Comparison of ENCODE assay signal across 16 cellular contexts in genomic region chr1:40276122-40276521, GRCh38. TPM values are rescaled to one million over a fixed set of nuclear protein-coding genes. Genes with fewer than 3 reads are reported as not detected.
DNase-seq lines count a peak whose midpoint lies in the region; ATAC-seq, FAIRE-seq and TF ChIP-seq lines count a peak whose summit lies in the region.
"Had no signal": no experiment of that assay in that cellular context is flagged by ENCODE, and none has a peak within 500 bp of the region (broad histone marks: within the 10 kb centered on the region; RNA-seq: fewer than 3 reads in every experiment).

No MANE protein-coding gene starts in this region.

- H3K4me1 Mint-ChIP-seq in H9, result peaks cover 4 to 8% of the 10 kb centered on the region in 2 experiments; a peak in 2 of 4 replicates

- no peak overlapping the region for H3K4me3 Mint-ChIP-seq in H9

- no peak overlapping the region for H3K4ac ChIP-seq in H9 (ENCODE audit: low read depth, low read length)

- H3K4me2 ChIP-seq in H9 (ENCODE audit: insufficient read depth, insufficient read length, low read length) (no peak overlapping the region), K562 (ENCODE audit: insufficient read depth, low read length) (no peak overlapping the region; the same call in 1 of the 2 replicates)

- TF ChIP-seq RAD21 in K562 (CRISPR knock-in tag; conservative IDR thresholded peaks at IDR 0.05 in 1 of 2, IDR thresholded peaks at IDR 0.05 in 1 of 2), result no peak

- TF ChIP-seq CTCF in right atrium auricular region (IDR thresholded peaks at IDR 0.05), result no peak
- no peak for TF ChIP-seq CTCF in H9 (conservative IDR thresholded peaks at IDR 0.05)
- TF ChIP-seq CTCF in K562 (IDR thresholded peaks at IDR 0.05 in 2 of 3, conservative IDR thresholded peaks at IDR 0.05 in 1 of 3; ENCODE audit: insufficient read depth in 2 of 3, low read depth in 1 of 3, low read length in 3 of 3), result no peak

- no peak overlapping the region for H4K8ac ChIP-seq in H9 (replicated peaks; ENCODE audit: insufficient read length, low read depth, low read length)

- H2BK5ac ChIP-seq in H9 (ENCODE audit: insufficient read length, low read length), result no peak overlapping the region

- no peaks in the 10 kb centered on the region for H3K9me1 ChIP-seq in K562 (ENCODE audit: control insufficient read depth, insufficient read depth, low read length)

- H3K9me3 Mint-ChIP-seq in H9, result no peaks in the 10 kb centered on the region; a peak in 1 of 5 replicates

- no peak overlapping the region for H3K27ac ChIP-seq in right atrium auricular region
- H3K27ac ChIP-seq in H9 (ENCODE audit: insufficient read length, low read depth, low read length), result no peak overlapping the region
- H3K27ac ChIP-seq in K562 (ENCODE audit: extremely low read depth, low read depth, low read length), result peak overlapping the region; percentile 74
- H3K27ac ChIP-seq in skeletal muscle tissue (ENCODE audit: low read depth, low read length), result peak overlapping the region; percentile 33

- peaks cover 30% of the 10 kb centered on the region for H3K36me3 ChIP-seq in right atrium auricular region
- H3K36me3 ChIP-seq in K562 (ENCODE audit: control insufficient read depth, insufficient read depth, low read length), result peaks cover 79% of the 10 kb centered on the region
- peaks cover 12 to 41% (median 25%) of the 10 kb centered on the region in 3 donors for H3K36me3 ChIP-seq in skeletal muscle tissue (ENCODE audit: control insufficient read depth in 3 of 3, insufficient read depth in 3 of 3, low read length in 3 of 3)

- H3K4me3 ChIP-seq in right atrium auricular region, result no peak overlapping the region
- no peak overlapping the region for H3K4me3 ChIP-seq in K562
- no peak overlapping the region for H3K4me3 ChIP-seq in skeletal muscle tissue (ENCODE audit: low read length in 3 of 3)

- no peak overlapping the region for H3K18ac ChIP-seq in H9 (ENCODE audit: insufficient read length, low read depth, low read length)

- H3T11ph ChIP-seq in H9 (ENCODE audit: low read length), result no peak overlapping the region

- FAIRE-seq in K562 (lab: Jason Lieb, UNC), result no peak

- no peaks in the 10 kb centered on the region for H3K23me2 ChIP-seq in H9 (ENCODE audit: insufficient read length, low read depth, low read length, poor library complexity, severe bottlenecking)

- H3K9me3 ChIP-seq in right atrium auricular region (no peaks in the 10 kb centered on the region), H9 (ENCODE audit: control insufficient read depth, low read depth, low read length) (no peaks in the 10 kb centered on the region), K562 (replicated peaks; ENCODE audit: control insufficient read depth, insufficient read depth, low read depth, low read length) (no peaks in the 10 kb centered on the region), skeletal muscle tissue (ENCODE audit: control insufficient read depth in 3 of 3, low read length in 3 of 3) (no peaks in the 10 kb centered on the region)

- H4K5ac ChIP-seq in H9 (ENCODE audit: insufficient read length, low read depth, low read length), result no peak overlapping the region

- TF ChIP-seq EP300 in K562 (IDR thresholded peaks at IDR 0.05; ENCODE audit: low read length), result no peak

- H3K4me1 ChIP-seq in right atrium auricular region (peaks cover 0 to 10% of the 10 kb centered on the region in 2 donors), H9 (ENCODE audit: insufficient read depth, low read length) (no peaks in the 10 kb centered on the region), K562 (replicated peaks in 1 of 2; ENCODE audit: control insufficient read depth in 2 of 2, insufficient read depth in 2 of 2, low read length in 2 of 2) (peaks cover 0 to 12% of the 10 kb centered on the region in 2 experiments; a peak in 2 of 5 replicates), skeletal muscle tissue (ENCODE audit: control insufficient read depth in 3 of 3, insufficient read depth in 3 of 3, low read length in 3 of 3) (peaks cover 0 to 7% (median 7%) of the 10 kb centered on the region in 3 donors)

- BruUV-seq in K562 (replicated peaks; lab: Mats Ljungman, UMichigan), result no TSS peak

- no peak overlapping the region for H2BK20ac ChIP-seq in H9 (ENCODE audit: low read depth, low read length, poor library complexity, severe bottlenecking)

- DNase-seq in Right ventricle myocardium superior (no peak), right atrium auricular region (ENCODE audit: low spot score) (no peak), H9 (no peak), K562 (ENCODE audit: extremely low read depth in 1 of 4, low spot score in 3 of 4) (no peak)
- DNase-seq: ACHN; AML-193; Calu3; NCI-H1930; NCI-H69; NK-92 treated with Interleukin-12 subunit alpha and Interleukin-12 subunit beta, amount 100 ng/mL, for 24 hours; SIG-M5 had no signal

- H2BK12ac ChIP-seq in H9 (ENCODE audit: insufficient read length, low read depth, low read length), result no peak overlapping the region

- ATAC-seq in Right ventricle myocardium superior (ENCODE audit: poor library complexity), result peak; percentile 46
- ATAC-seq in K562, result peak; percentile 67
- ATAC-seq in HG02981 (IDR thresholded peaks at IDR 0.05; ENCODE audit: unreplicated experiment), result no peak
- ATAC-seq in HG03095 (IDR thresholded peaks at IDR 0.05; ENCODE audit: unreplicated experiment), result no peak
- ATAC-seq: HCT116 had no signal

- no peak overlapping the region for H3K9ac ChIP-seq in H9 (ENCODE audit: extremely low read depth, insufficient read length, low read length)
- H3K9ac ChIP-seq in K562 (ENCODE audit: insufficient read depth in 1 of 2, low read depth in 2 of 2, low read length in 2 of 2), result peak overlapping the region in 1 of 2 experiments; percentile 51; a peak in 1 of 4 replicates
- no peak overlapping the region for H3K9ac ChIP-seq in skeletal muscle tissue (ENCODE audit: low read depth in 1 of 3, low read length in 3 of 3)

- H3K27me3 ChIP-seq in right atrium auricular region (no peaks in the 10 kb centered on the region), H9 (ENCODE audit: insufficient read depth, low read length) (no peaks in the 10 kb centered on the region), K562 (ENCODE audit: control insufficient read depth in 2 of 2, insufficient read depth in 2 of 2, low read length in 2 of 2) (no peaks in the 10 kb centered on the region), skeletal muscle tissue (ENCODE audit: control insufficient read depth in 3 of 3, insufficient read depth in 3 of 3, low read length in 3 of 3) (no peaks in the 10 kb centered on the region)

- H2AK5ac ChIP-seq in H9 (ENCODE audit: insufficient read length, low read length), result no peak overlapping the region

- no peak overlapping the region for H3K23ac ChIP-seq in H9 (ENCODE audit: insufficient read length, low read depth, low read length)

- H4K91ac ChIP-seq in H9 (ENCODE audit: insufficient read length, low read depth, low read length), result no peak overlapping the region

- H2AFZ ChIP-seq in H9 (ENCODE audit: low read length), result no peak overlapping the region
- no peak overlapping the region for H2AFZ ChIP-seq in K562 (ENCODE audit: low read depth, low read length)

- peak overlapping the region in 2 of 3 experiments; percentile 16 to 82; a peak in 4 of 7 replicates for H3K27ac Mint-ChIP-seq in H9

- H3K79me1 ChIP-seq in H9 (ENCODE audit: insufficient read depth, low read depth, low read length, poor library complexity, severe bottlenecking), result no peaks in the 10 kb centered on the region

- H4K20me1 ChIP-seq in H9 (ENCODE audit: control insufficient read depth, insufficient read depth, insufficient read length) (no peaks in the 10 kb centered on the region), K562 (replicated peaks; ENCODE audit: control insufficient read depth, insufficient read depth, low read length) (no peaks in the 10 kb centered on the region)

- no peak for TF ChIP-seq POLR2A in K562 (conservative IDR thresholded peaks at IDR 0.05)

- no peak overlapping the region for H2BK120ac ChIP-seq in H9 (ENCODE audit: low read depth, low read length, poor library complexity, severe bottlenecking)

- POLR2A ChIA-PET in K562 (lab: Yijun Ruan, JAX), result no interaction called here

- no peak overlapping the region for H3K56ac ChIP-seq in H9 (ENCODE audit: insufficient read length, low read depth, low read length)

- H3K27me3 Mint-ChIP-seq in H9 (ENCODE audit: low read depth), result no peaks in the 10 kb centered on the region

- intact Hi-C loops in Right ventricle myocardium superior (cut with DNase I) (no loop called here), K562 (cut with micrococcal nuclease) (no loop called here)

- CTCF ChIA-PET in K562 (lab: Yijun Ruan, JAX; ENCODE audit: low intra/inter-chr PET ratio), result no interaction called here

- H3K36me3 Mint-ChIP-seq in H9 (ENCODE audit: insufficient read depth in 1 of 3, low read depth in 3 of 3), result peaks cover 7 to 51% (median 40%) of the 10 kb centered on the region in 3 experiments; a peak in 6 of 7 replicates

- in situ Hi-C loops in K562 (cut with MboI), result no loop called here

- WGBS in H9 (ENCODE audit: extremely low coverage, insufficient read length, low lambda C conversion rate), result no CpG with 5 or more reads among the region's 3 CpGs
- 75% methylated on average over 3 of the region's 3 CpGs for WGBS in K562 (ENCODE audit: insufficient coverage, low coverage, missing lambda C conversion rate)

- no peak overlapping the region for H2BK15ac ChIP-seq in H9 (ENCODE audit: low read depth, low read length)

- H3K79me2 ChIP-seq in H9 (ENCODE audit: insufficient read depth, low read length), result no peaks in the 10 kb centered on the region
- H3K79me2 ChIP-seq in K562 (ENCODE audit: control insufficient read depth, insufficient read depth, low read length), result peaks cover 9% of the 10 kb centered on the region; the same call in 1 of the 3 replicates

- H3K14ac ChIP-seq in H9 (ENCODE audit: insufficient read depth, low read length), result no peak overlapping the region

RNA-seq across cellular contexts. Expression of gene ZMPSTE24, which starts 18.1 kb away (rescaled TPM):
- total RNA-seq in Right ventricle myocardium superior (35.4 TPM), right atrium auricular region (10 to 100 TPM; 23.8 to 43.2 TPM), H9 (2021) (47.6 and 47.7 TPM in 2 replicates), K562 (2014; rRNA removed) (45.0 and 45.6 TPM in 2 replicates), K562 (2014; rRNA removed; fragmentation: Illumina TruSeq; extraction: Trizol) (74.4 and 86.4 TPM in 2 replicates), K562 (2015; rRNA removed; fragmentation: Illumina TruSeq; extraction: Trizol) (62.7 and 68.8 TPM in 2 replicates), K562 (2021) (51.2 and 53.3 TPM in 2 replicates), skeletal muscle tissue (33.4 TPM)
- 31.5 and 69.9 TPM in 2 replicates for total RNA-seq in K562 (2011; cell fraction: chromatin; rRNA removed; ENCODE audit: low replicate concordance)
- 36.2 and 41.8 TPM in 2 replicates for total RNA-seq in K562 (2011; cell fraction: nucleolus; rRNA removed)
- total RNA-seq in K562 (2011; cell fraction: nucleoplasm; rRNA removed), result 53.6 and 61.9 TPM in 2 replicates
- polyA plus RNA-seq in K562 (2011; rRNA removed) (28.1 and 30.7 TPM in 2 replicates), K562 (2014; fragmentation: Illumina TruSeq; extraction: Trizol) (53.2 and 64.3 TPM in 2 replicates), K562 (2014; fragmentation: Nextera tagmentation; extraction: Ambion mirVana) (10 to 100 TPM; 73.5 to 75.9 TPM), K562 (2014; rRNA removed) (39.0 and 39.1 TPM in 2 replicates)
- polyA plus RNA-seq in K562 (2011; cell fraction: cytosol; rRNA removed), result 6.8 and 14.9 TPM in 2 replicates
- polyA plus RNA-seq in K562 (2011; cell fraction: nucleus; rRNA removed), result 7.0 and 8.9 TPM in 2 replicates
- polyA plus RNA-seq in K562 (2012), result 22.3 and 37.2 TPM in 2 replicates
- polyA minus RNA-seq in K562 (2011; rRNA and poly(A)+ RNA removed), result 41.5 and 48.6 TPM in 2 replicates
- polyA minus RNA-seq in K562 (2011; cell fraction: cytosol; rRNA and poly(A)+ RNA removed), result 33.5 and 34.7 TPM in 2 replicates
- 9.4 and 16.2 TPM in 2 replicates for polyA minus RNA-seq in K562 (2011; cell fraction: nucleus; rRNA and poly(A)+ RNA removed)

RNA-seq across cellular contexts. Expression of gene TMCO2, which starts 28.4 kb away (rescaled TPM):
- total RNA-seq in Right ventricle myocardium superior, result not detected
- not detected for total RNA-seq in right atrium auricular region
- total RNA-seq in H9 (2021), result not detected in 2 replicates
- not detected in 2 replicates for total RNA-seq in K562 (2011; cell fraction: chromatin; rRNA removed; ENCODE audit: low replicate concordance)
- total RNA-seq in K562 (2011; cell fraction: nucleolus; rRNA removed), result not detected in 2 replicates
- not detected in 2 replicates for total RNA-seq in K562 (2011; cell fraction: nucleoplasm; rRNA removed)
- not detected in 2 replicates for total RNA-seq in K562 (2014; rRNA removed)
- total RNA-seq in K562 (2014; rRNA removed; fragmentation: Illumina TruSeq; extraction: Trizol), result not detected in 2 replicates
- total RNA-seq in K562 (2015; rRNA removed; fragmentation: Illumina TruSeq; extraction: Trizol), result not detected in 2 replicates
- total RNA-seq in K562 (2021), result not detected in 2 replicates
- not detected in 2 replicates for polyA plus RNA-seq in K562 (2011; rRNA removed)
- not detected in 2 replicates for polyA plus RNA-seq in K562 (2011; cell fraction: cytosol; rRNA removed)
- polyA plus RNA-seq in K562 (2011; cell fraction: nucleus; rRNA removed), result not detected in 2 replicates
- polyA plus RNA-seq in K562 (2012), result not detected in 2 replicates
- not detected in 2 replicates for polyA plus RNA-seq in K562 (2014; fragmentation: Illumina TruSeq; extraction: Trizol)
- polyA plus RNA-seq in K562 (2014; fragmentation: Nextera tagmentation; extraction: Ambion mirVana), result not detected
- not detected in 2 replicates for polyA plus RNA-seq in K562 (2014; rRNA removed)
- not detected in 2 replicates for polyA minus RNA-seq in K562 (2011; rRNA and poly(A)+ RNA removed)
- not detected in 2 replicates for polyA minus RNA-seq in K562 (2011; cell fraction: cytosol; rRNA and poly(A)+ RNA removed)
- not detected in 2 replicates for polyA minus RNA-seq in K562 (2011; cell fraction: nucleus; rRNA and poly(A)+ RNA removed)
- not detected for total RNA-seq in skeletal muscle tissue
- total RNA-seq: Calu3, OCI-LY7 had no signal

RNA-seq across cellular contexts. Expression of gene COL9A2, which starts 41.0 kb away (rescaled TPM):
- total RNA-seq in Right ventricle myocardium superior (0.24 TPM), right atrium auricular region (1 to 10 TPM in 1 of 2 donors, under 1 TPM in 1; 0.59 to 1.2 TPM), H9 (2021) (4.5 TPM in 2 replicates), K562 (2014; rRNA removed) (0.90 and 0.95 TPM in 2 replicates), K562 (2014; rRNA removed; fragmentation: Illumina TruSeq; extraction: Trizol) (0.06 and 0.15 TPM in 2 replicates), K562 (2015; rRNA removed; fragmentation: Illumina TruSeq; extraction: Trizol) (0.60 and 0.72 TPM in 2 replicates), K562 (2021) (0.47 and 0.72 TPM in 2 replicates), skeletal muscle tissue (7.8 TPM)
- 0.58 and 1.9 TPM in 2 replicates for total RNA-seq in K562 (2011; cell fraction: chromatin; rRNA removed; ENCODE audit: low replicate concordance)
- total RNA-seq in K562 (2011; cell fraction: nucleolus; rRNA removed), result 0.53 and 1.3 TPM in 2 replicates
- total RNA-seq in K562 (2011; cell fraction: nucleoplasm; rRNA removed), result 0.73 and 1.1 TPM in 2 replicates
- polyA plus RNA-seq in K562 (2011; rRNA removed) (0.31 and 0.45 TPM in 2 replicates), K562 (2014; fragmentation: Illumina TruSeq; extraction: Trizol) (0.24 and 0.54 TPM in 2 replicates), K562 (2014; fragmentation: Nextera tagmentation; extraction: Ambion mirVana) (under 1 TPM; 0.03 TPM), K562 (2014; rRNA removed) (1.5 and 2.2 TPM in 2 replicates)
- polyA plus RNA-seq in K562 (2011; cell fraction: cytosol; rRNA removed), result 0.46 and 0.47 TPM in 2 replicates
- polyA plus RNA-seq in K562 (2011; cell fraction: nucleus; rRNA removed), result 3.7 and 4.4 TPM in 2 replicates
- polyA plus RNA-seq in K562 (2012), result 0.78 and 3.8 TPM in 2 replicates
- polyA minus RNA-seq in K562 (2011; rRNA and poly(A)+ RNA removed), result 0.11 and 0.30 TPM in 2 replicates
- polyA minus RNA-seq in K562 (2011; cell fraction: cytosol; rRNA and poly(A)+ RNA removed), result 1.6 TPM in 1 of 2 replicates, not detected in the other
- polyA minus RNA-seq in K562 (2011; cell fraction: nucleus; rRNA and poly(A)+ RNA removed), result 0.13 and 1.4 TPM in 2 replicates

Comparison
In these comparisons a context has a peak if more than half of its experiments do, and no peak if none do; other contexts are left out.
1. ATAC-seq: peak in Right ventricle myocardium superior (single experiment) and K562 (single experiment); none in HG02981 (single experiment) and HG03095 (single experiment).
2. H3K27ac ChIP-seq: peak in K562 (single experiment) and skeletal muscle tissue (single experiment); none in right atrium auricular region (0 of 2) and H9 (single experiment).